Comparison of ENCODE assay signal across 10 cellular contexts in the genomic region with DNA sequence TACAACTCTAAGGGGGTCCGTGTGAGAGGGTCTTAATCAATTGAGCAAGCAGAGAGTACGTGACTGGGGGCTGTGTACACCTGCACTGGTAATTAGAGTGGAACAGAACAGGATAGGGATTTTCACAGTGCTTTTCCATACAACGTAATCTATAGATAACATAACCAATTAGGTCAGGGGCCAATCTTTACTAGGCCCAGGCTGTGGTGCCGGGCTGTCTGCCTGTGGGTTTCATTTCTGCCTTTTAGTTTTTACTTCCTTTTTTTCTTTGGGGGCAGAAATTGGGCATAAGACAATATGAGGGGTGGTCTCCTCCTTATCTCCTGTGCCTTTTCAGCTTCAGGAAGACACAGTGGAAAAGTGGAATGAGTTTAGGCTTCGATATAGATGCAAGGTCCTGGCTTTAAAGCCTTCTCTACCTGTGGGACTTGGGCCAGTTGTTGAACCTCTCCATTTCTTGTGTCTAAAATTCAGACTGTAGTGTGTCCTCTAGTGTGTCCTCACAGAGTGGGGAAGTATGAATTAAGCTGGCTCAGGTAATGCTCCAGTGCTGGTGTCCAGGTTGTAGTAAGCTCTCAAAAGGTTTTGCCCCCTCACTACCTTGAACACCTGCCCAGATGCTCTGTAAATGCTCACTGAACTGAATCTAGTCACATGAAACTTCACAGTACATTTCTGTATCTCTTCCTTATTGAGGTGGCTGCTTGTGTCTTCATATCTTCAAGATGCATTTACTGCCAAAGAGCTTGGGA.
DNase-seq lines count a peak whose midpoint lies in the region; ATAC-seq and TF ChIP-seq lines count a peak whose summit lies in the region.
"Had no signal": no experiment of that assay in that cellular context is flagged by ENCODE, and none has a peak within 500 bp of the region (broad histone marks: within the 10 kb centered on the region; RNA-seq: fewer than 3 reads in every experiment).

No MANE protein-coding gene starts in this region.

- no peaks in the 10 kb centered on the region for H3K4me1 Mint-ChIP-seq in activated CD4-positive, alpha-beta T cell treated with anti-CD3 and anti-CD28 coated beads for 36 hours
- H3K4me1 Mint-ChIP-seq: activated naive CD4-positive, alpha-beta T cell treated with anti-CD3 and anti-CD28 coated beads, Interleukin-2, amount 50 U/mL, for 24 hours had no signal

- no peaks in the 10 kb centered on the region for H3K27me3 Mint-ChIP-seq in activated CD4-positive, alpha-beta T cell treated with anti-CD3 and anti-CD28 coated beads for 36 hours

- intact Hi-C loops in activated CD4-positive, alpha-beta T cell treated with anti-CD3 and anti-CD28 coated beads for 36 hours (cut with DNase I, micrococcal nuclease), result loop anchor here in 1 of 2 experiments (10.0 kb wide), 1 partner anchor 111 kb away; no protein-coding TSS in a partner anchor

- CTCF ChIA-PET in activated CD4-positive, alpha-beta T cell treated with anti-CD3 and anti-CD28 coated beads for 36 hours (lab: Charles Lee), result no interaction called here

- no peak overlapping the region for H3K27ac Mint-ChIP-seq in activated CD4-positive, alpha-beta T cell treated with anti-CD3 and anti-CD28 coated beads for 36 hours
- H3K27ac Mint-ChIP-seq: activated naive CD4-positive, alpha-beta T cell treated with anti-CD3 and anti-CD28 coated beads, Interleukin-2, amount 50 U/mL, for 24 hours had no signal

- H3K4me3 Mint-ChIP-seq in activated CD4-positive, alpha-beta T cell treated with anti-CD3 and anti-CD28 coated beads for 36 hours, result no peak overlapping the region
- H3K4me3 Mint-ChIP-seq: activated naive CD4-positive, alpha-beta T cell treated with anti-CD3 and anti-CD28 coated beads, Interleukin-2, amount 50 U/mL, for 24 hours had no signal

- ATAC-seq in GM18873 (IDR thresholded peaks at IDR 0.05; ENCODE audit: low FRiP score, unreplicated experiment) (peak; percentile 25), HG02571 (IDR thresholded peaks at IDR 0.05; ENCODE audit: unreplicated experiment) (peak; percentile 39), HG03558 (IDR thresholded peaks at IDR 0.05; ENCODE audit: extremely low read depth, unreplicated experiment) (peak; percentile 24)
- ATAC-seq in activated CD4-positive, alpha-beta T cell treated with anti-CD3 and anti-CD28 coated beads for 36 hours, result no peak

- TF ChIP-seq POLR2A in erythroblast (IDR thresholded peaks at IDR 0.05; ENCODE audit: low read length), result no peak

- H3K36me3 Mint-ChIP-seq in activated CD4-positive, alpha-beta T cell treated with anti-CD3 and anti-CD28 coated beads for 36 hours (ENCODE audit: low read depth), result no peaks in the 10 kb centered on the region
- H3K36me3 Mint-ChIP-seq: activated naive CD4-positive, alpha-beta T cell treated with anti-CD3 and anti-CD28 coated beads, Interleukin-2, amount 50 U/mL, for 24 hours had no signal

- no peaks in the 10 kb centered on the region for H3K9me3 Mint-ChIP-seq in activated CD4-positive, alpha-beta T cell treated with anti-CD3 and anti-CD28 coated beads for 36 hours (ENCODE audit: low read depth)
- H3K9me3 Mint-ChIP-seq: activated naive CD4-positive, alpha-beta T cell treated with anti-CD3 and anti-CD28 coated beads, Interleukin-2, amount 50 U/mL, for 24 hours had no signal

- POLR2A ChIA-PET in activated CD4-positive, alpha-beta T cell treated with anti-CD3 and anti-CD28 coated beads for 36 hours (lab: Charles Lee), result no interaction called here

- DNase-seq in medulla oblongata (ENCODE audit: extremely low spot score) (peak; percentile 37), erythroblast (lab: John Stamatoyannopoulos, UW) (no peak), DMS153 (lab: John Stamatoyannopoulos, UW) (no peak), NCI-H748 treated with DMSO at 0.1 percent for 48 hours (lab: John Stamatoyannopoulos, UW) (no peak)
- no peak for DNase-seq in activated CD4-positive, alpha-beta T cell treated with anti-CD3 and anti-CD28 coated beads for 36 hours
- DNase-seq: sigmoid colon had no signal
